ENCODE assay signal across 4 cellular contexts in the genomic region with DNA sequence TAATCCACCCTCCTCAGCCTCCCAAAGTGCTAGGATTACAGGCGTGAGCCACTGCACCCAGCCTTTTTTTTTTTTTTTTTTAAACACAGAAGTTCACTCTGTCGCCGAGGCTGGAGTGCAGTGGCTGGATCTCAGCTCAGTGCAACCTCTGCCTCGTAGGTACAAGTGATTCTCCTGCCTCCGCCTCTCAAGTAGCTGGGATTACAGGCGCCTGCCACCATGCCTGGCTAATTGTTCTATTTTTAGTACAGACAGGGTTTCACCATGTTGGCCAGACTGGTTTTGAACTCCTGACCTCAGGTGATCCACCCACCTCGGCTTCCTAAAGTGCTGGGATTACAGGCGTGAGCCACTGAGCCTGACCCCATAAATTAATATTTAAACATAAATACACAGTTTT. TPM values are rescaled to one million over a fixed set of nuclear protein-coding genes. Genes with fewer than 3 reads are reported as not detected.
DNase-seq lines count a peak whose midpoint lies in the region; TF ChIP-seq lines count a peak whose summit lies in the region.
"Not testable (repeated sequence)": the region's sequence is repeated elsewhere in the genome, so short reads cannot be mapped to it uniquely, and the experiment has no call there.

No MANE protein-coding gene starts in this region.

- H3K36me3 Mint-ChIP-seq in endodermal cell (ENCODE audit: low read depth) (peaks cover 53% of the 10 kb centered on the region), nephron progenitor cell (ENCODE audit: low read depth) (peaks cover 47% of the 10 kb centered on the region), progenitor cell of endocrine pancreas (ENCODE audit: insufficient read depth) (peaks cover 13% of the 10 kb centered on the region)

- not testable (repeated sequence) for H3K9me3 Mint-ChIP-seq in endodermal cell; nephron progenitor cell; progenitor cell of endocrine pancreas (ENCODE audit: low read depth)

- peak overlapping the region; percentile 39 to 52 for H3K27ac ChIP-seq in ascending aorta
- not testable (repeated sequence) for H3K27ac ChIP-seq in endodermal cell (ENCODE audit: low read depth, low read length)

- not testable (repeated sequence) for H3K4me3 Mint-ChIP-seq in endodermal cell; nephron progenitor cell; progenitor cell of endocrine pancreas (ENCODE audit: low read depth)

- not testable (repeated sequence) for TF ChIP-seq CTCF in ascending aorta (IDR thresholded peaks at IDR 0.05); endodermal cell (conservative IDR thresholded peaks at IDR 0.05); nephron progenitor cell (IDR thresholded peaks at IDR 0.05); progenitor cell of endocrine pancreas (IDR thresholded peaks at IDR 0.05; ENCODE audit: unreplicated experiment)

- not testable (repeated sequence) for H3K27me3 ChIP-seq in ascending aorta; endodermal cell (ENCODE audit: control insufficient read depth, insufficient read depth, low read length, poor library complexity, severe bottlenecking)

- peaks cover 0 to 16% of the 10 kb centered on the region in 2 donors for H3K4me1 ChIP-seq in ascending aorta
- H3K4me1 ChIP-seq in endodermal cell (ENCODE audit: control insufficient read depth, insufficient read depth, low read length) = not testable (repeated sequence)

- H3K27me3 Mint-ChIP-seq in endodermal cell (ENCODE audit: insufficient read depth); nephron progenitor cell (ENCODE audit: low read depth, poor library complexity); progenitor cell of endocrine pancreas: not testable (repeated sequence)

- H3K9ac ChIP-seq in endodermal cell (ENCODE audit: extremely low read depth, low read length, poor library complexity, severe bottlenecking) = not testable (repeated sequence)

- whole genome bisulfite sequencing in endodermal cell (ENCODE audit: insufficient coverage in 1 of 2, insufficient read length in 1 of 2), 2 experiments = 90 to 91% methylated on average over 5 to 8 of the region's 8 CpGs

- intact Hi-C loops in ascending aorta (cut with DNase I) = not testable (repeated sequence)

- not testable (repeated sequence) for DNase-seq in ascending aorta (ENCODE audit: low spot score in 2 of 2); endodermal cell; nephron progenitor cell; progenitor cell of endocrine pancreas (ENCODE audit: low spot score, unreplicated experiment)

- H3K27ac Mint-ChIP-seq in endodermal cell = peak overlapping the region; percentile 2
- peak overlapping the region; percentile 47 for H3K27ac Mint-ChIP-seq in nephron progenitor cell
- peak overlapping the region; percentile 0 for H3K27ac Mint-ChIP-seq in progenitor cell of endocrine pancreas

- H3K4me1 Mint-ChIP-seq in endodermal cell; progenitor cell of endocrine pancreas (ENCODE audit: low read depth): not testable (repeated sequence)
- H3K4me1 Mint-ChIP-seq in nephron progenitor cell = peaks cover 12% of the 10 kb centered on the region

- not testable (repeated sequence) for H3K36me3 ChIP-seq in ascending aorta
- peaks cover 45% of the 10 kb centered on the region for H3K36me3 ChIP-seq in endodermal cell (ENCODE audit: control insufficient read depth, insufficient read depth, low read length)

- H3K4me3 ChIP-seq in ascending aorta; endodermal cell (ENCODE audit: low read length): not testable (repeated sequence)

- H3K9me3 ChIP-seq in ascending aorta; endodermal cell (ENCODE audit: control insufficient read depth, low read length): not testable (repeated sequence)

RNA-seq across cellular contexts. Expression of a gene that starts 47.8 kb away (rescaled TPM):
- total RNA-seq in ascending aorta = 26.0 TPM
- 100 to 1,000 TPM in 1 of 2 donors, 10 to 100 TPM in 1; 85.3 to 180 TPM for total RNA-seq in endodermal cell
- 95.9 TPM for polyA plus RNA-seq in endodermal cell (2013, experiment 1 of 2)
- polyA plus RNA-seq in endodermal cell (2013, experiment 2 of 2) = 78.5 TPM
- 143 and 154 TPM in 2 replicates for total RNA-seq in progenitor cell of endocrine pancreas
